8 cellular contexts compared by ENCODE assay signal in genomic region chr19:12788682-12789097, GRCh38. TPM values are rescaled to one million over a fixed set of nuclear protein-coding genes. Genes with fewer than 3 reads are reported as not detected.
DNase-seq lines count a peak whose midpoint lies in the region; ATAC-seq and TF ChIP-seq lines count a peak whose summit lies in the region.

No MANE protein-coding gene starts in this region.

- no peak for ATAC-seq in omental fat pad (ENCODE audit: low FRiP score)

- peaks cover 28% of the 10 kb centered on the region for H3K27me3 ChIP-seq in HUES64 (ENCODE audit: insufficient read depth, low read length)
- H3K27me3 ChIP-seq in suprapubic skin = no peaks in the 10 kb centered on the region

- H3K4me1 ChIP-seq in HUES64 (ENCODE audit: insufficient read depth, low read length) (peaks cover 30% of the 10 kb centered on the region), suprapubic skin (peaks cover 69% of the 10 kb centered on the region)

- TF ChIP-seq EP300 in suprapubic skin (IDR thresholded peaks at IDR 0.05) = no peak

- H3K4me3 ChIP-seq in HUES64 (ENCODE audit: low read length) (peak overlapping the region; percentile 73), suprapubic skin (peak overlapping the region; percentile 88)

- 14% methylated on average over 12 of the region's 12 CpGs for WGBS in HUES64
- 1% methylated on average over 11 of the region's 12 CpGs for WGBS in suprapubic skin

- H3K9me3 ChIP-seq in HUES64 (ENCODE audit: insufficient read depth, low read depth, low read length) (no peaks in the 10 kb centered on the region), suprapubic skin (no peaks in the 10 kb centered on the region)

- DNase-seq in DMS53 (lab: John Stamatoyannopoulos, UW) (peak; percentile 67), T-helper 22 cell (ENCODE audit: low read depth) (peak; percentile 61), medulla oblongata (ENCODE audit: extremely low spot score) (peak; percentile 84), suprapubic skin (ENCODE audit: low spot score in 2 of 2) (peak in 1 of 2 donors; percentile 90), omental fat pad (ENCODE audit: low spot score) (no peak), OCI-M2 (lab: John Stamatoyannopoulos, UW; ENCODE audit: unreplicated experiment) (no peak)
- DNase-seq in effector CD4-positive, alpha-beta T cell = peak; percentile 56

- no peak overlapping the region for H3K9ac ChIP-seq in HUES64 (ENCODE audit: low read depth, low read length)

- H3K27ac ChIP-seq in HUES64 (ENCODE audit: low read depth, low read length) (peak overlapping the region; percentile 75; the same call in 1 of the 2 replicates), suprapubic skin (peak overlapping the region; percentile 97)

- H3K36me3 ChIP-seq in HUES64 (ENCODE audit: insufficient read depth, low read length) = no peaks in the 10 kb centered on the region
- H3K36me3 ChIP-seq in suprapubic skin = no peaks in the 10 kb centered on the region

- no peak for TF ChIP-seq CTCF in suprapubic skin (IDR thresholded peaks at IDR 0.05)
- no peak for TF ChIP-seq CTCF in omental fat pad (IDR thresholded peaks at IDR 0.05)

- TF ChIP-seq POLR2A in suprapubic skin (IDR thresholded peaks at IDR 0.05) = peak in 1 of 2 donors; percentile 20

RNA-seq across cellular contexts. Expression of gene JUNB, which starts 2.6 kb away (rescaled TPM):
- polyA plus RNA-seq in HUES64 (2013, experiment 1 of 2) = 2.4 TPM
- 3.6 TPM for polyA plus RNA-seq in HUES64 (2013, experiment 2 of 2)
- total RNA-seq in suprapubic skin = 1,000 to 10,000 TPM in 3 of 4 donors, 100 to 1,000 TPM in 1; 687 to 2,027 (median 1,088) TPM
- total RNA-seq in omental fat pad = 1,000 to 10,000 TPM in 2 of 4 donors, 100 to 1,000 TPM in 2; 852 to 2,498 (median 1,079) TPM

RNA-seq across cellular contexts. Expression of gene PRDX2, which starts 12.9 kb away (rescaled TPM):
- polyA plus RNA-seq in HUES64 (2013, experiment 1 of 2) = 317 TPM
- polyA plus RNA-seq in HUES64 (2013, experiment 2 of 2) = 333 TPM
- 100 to 1,000 TPM; 270 to 579 (median 540) TPM for total RNA-seq in suprapubic skin
- 100 to 1,000 TPM; 165 to 320 (median 219) TPM for total RNA-seq in omental fat pad

RNA-seq across cellular contexts. Expression of gene THSD8, which starts 13.2 kb away (rescaled TPM):
- polyA plus RNA-seq in HUES64 (2013, experiment 1 of 2) = 8.9 TPM
- polyA plus RNA-seq in HUES64 (2013, experiment 2 of 2) = 15.8 TPM
- total RNA-seq in suprapubic skin (1 to 10 TPM in 1 of 4 donors, not detected in 3; 1.6 TPM), omental fat pad (not detected)

RNA-seq across cellular contexts. Expression of gene HOOK2, which starts 13.3 kb away (rescaled TPM):
- polyA plus RNA-seq in HUES64 (2013, experiment 1 of 2) = 23.3 TPM
- polyA plus RNA-seq in HUES64 (2013, experiment 2 of 2) = 23.0 TPM
- total RNA-seq in suprapubic skin (100 to 1,000 TPM in 2 of 4 donors, 10 to 100 TPM in 2; 55.1 to 227 (median 83.6) TPM), omental fat pad (10 to 100 TPM; 26.9 to 71.3 (median 56.3) TPM)

RNA-seq across cellular contexts. Expression of gene RNASEH2A, which starts 17.7 kb away (rescaled TPM):
- polyA plus RNA-seq in HUES64 (2013, experiment 1 of 2) = 59.2 TPM
- 65.6 TPM for polyA plus RNA-seq in HUES64 (2013, experiment 2 of 2)
- 10 to 100 TPM; 12.3 to 15.4 (median 14.0) TPM for total RNA-seq in suprapubic skin
- total RNA-seq in omental fat pad = 10 to 100 TPM in 1 of 4 donors, 1 to 10 TPM in 3; 2.8 to 10.4 (median 5.9) TPM

Comparison
In these comparisons a context has a peak if more than half of its experiments do, and no peak if none do; other contexts are left out.
1. DNase-seq: peak in DMS53 (single experiment), T-helper 22 cell (single experiment), effector CD4-positive, alpha-beta T cell (single experiment) and medulla oblongata (single experiment); none in omental fat pad (single experiment) and OCI-M2 (single experiment).